Comparison of ENCODE assay signal across 1 cellular context in the genomic region with DNA sequence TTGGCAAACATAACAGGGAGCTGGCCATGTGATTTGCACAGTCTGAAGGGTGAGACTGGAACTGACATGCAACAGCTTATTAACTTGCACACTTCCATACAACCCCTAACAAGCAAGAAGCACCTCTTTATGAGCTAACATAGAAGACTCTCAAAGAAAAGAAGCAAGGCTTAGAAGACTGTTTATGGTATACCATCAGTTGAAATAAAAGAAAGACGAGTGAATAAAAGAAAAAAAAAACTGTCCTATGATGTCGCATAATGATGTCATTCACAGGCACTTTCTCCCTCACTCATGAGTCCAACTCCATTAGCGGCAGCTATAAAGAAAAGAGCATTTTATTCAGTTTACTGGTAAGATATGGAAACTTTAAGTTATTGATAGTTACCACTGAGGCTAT.
A peak's percentile ranks its signal among the peaks of the same experiment; 100 is the strongest.
TF ChIP-seq lines count a peak whose summit lies in the region.

No MANE protein-coding gene starts in this region.

TF ChIP-seq in HepG2, 621 proteins besides CTCF, POLR2A, EP300 and RAD21:
- TF ChIP-seq MIER2 (CRISPR knock-in tag; IDR thresholded peaks at IDR 0.05) = no peak
- no peak for TF ChIP-seq MAF1 (CRISPR knock-in tag; IDR thresholded peaks at IDR 0.05; ENCODE audit: borderline replicate concordance)
- TF ChIP-seq ATF7 (IDR thresholded peaks at IDR 0.05) = peak; percentile 38; the same call in 1 of the 2 replicates
- TF ChIP-seq ATF7 (CRISPR knock-in tag; IDR thresholded peaks at IDR 0.05) = no peak
TF ChIP-seq in HepG2: peak in this region for 1.
